Comparison of ENCODE assay signal across 8 cellular contexts in genomic region chr17:7306911-7307685, GRCh38. TPM values are rescaled to one million over a fixed set of nuclear protein-coding genes. Genes with fewer than 3 reads are reported as not detected.
DNase-seq lines count a peak whose midpoint lies in the region; ATAC-seq and TF ChIP-seq lines count a peak whose summit lies in the region.

TSS of gene EIF5A (plus strand) at chr17:7307628. CDS start at chr17:7309636, 2,008 bp downstream.

- peak within 1 kb of the TSS; percentile 98 for H2AFZ ChIP-seq in parathyroid adenoma

- H3K36me3 ChIP-seq in adipocyte (ENCODE audit: control insufficient read depth, insufficient read depth, low read length, severe bottlenecking) (peaks cover 28% of the 10 kb centered on the region), parathyroid adenoma (ENCODE audit: control insufficient read depth, insufficient read depth, low read length) (no peaks in the 10 kb centered on the region), tibial nerve (peaks cover 0 to 26% (median 21%) of the 10 kb centered on the region in 3 donors)

- H3K27ac ChIP-seq in parathyroid adenoma (peak within 1 kb of the TSS; percentile 96), tibial nerve (peak within 1 kb of the TSS; percentile 97 to 99 (median 98))

- H3K4me2 ChIP-seq in parathyroid adenoma (ENCODE audit: low read length): peak within 1 kb of the TSS; percentile 92

- H3K4me1 ChIP-seq in adipocyte (ENCODE audit: control insufficient read depth, insufficient read depth, low read length) (peaks cover 26% of the 10 kb centered on the region), parathyroid adenoma (peaks cover 15% of the 10 kb centered on the region), tibial nerve (peaks cover 0 to 40% (median 18%) of the 10 kb centered on the region in 4 donors)

- H3K4me3 ChIP-seq in GM12865 (ENCODE audit: low read depth, low read length) (peak within 1 kb of the TSS; percentile 80), adipocyte (ENCODE audit: low read length) (peak within 1 kb of the TSS; percentile 94), parathyroid adenoma (ENCODE audit: low read depth, low read length) (peak within 1 kb of the TSS; percentile 97), tibial nerve (peak within 1 kb of the TSS; percentile 87 to 96 (median 92))

- 0% methylated on average over 54 to 60 of the region's 64 CpGs for WGBS in tibial nerve, 2 donors

- peak; percentile 89 to 98 for TF ChIP-seq EP300 in tibial nerve (IDR thresholded peaks at IDR 0.05)

- peak; percentile 78 to 92 for TF ChIP-seq POLR2A in tibial nerve (IDR thresholded peaks at IDR 0.05)

- intact Hi-C loops in Right ventricle myocardium superior (cut with DNase I): no loop called here

- ATAC-seq in HG02763 (IDR thresholded peaks at IDR 0.05; ENCODE audit: unreplicated experiment) (peak; percentile 71), Right ventricle myocardium superior (ENCODE audit: poor library complexity) (peak; percentile 93)

- no peaks in the 10 kb centered on the region for H3K9me3 ChIP-seq in adipocyte (ENCODE audit: control insufficient read depth, low read length)
- H3K9me3 ChIP-seq in parathyroid adenoma (ENCODE audit: control insufficient read depth, low read length): no peaks in the 10 kb centered on the region
- H3K9me3 ChIP-seq in tibial nerve: no peaks in the 10 kb centered on the region

- H3K27me3 ChIP-seq in adipocyte (replicated peaks; ENCODE audit: control insufficient read depth, insufficient read depth, low read length): no peaks in the 10 kb centered on the region
- no peaks in the 10 kb centered on the region for H3K27me3 ChIP-seq in parathyroid adenoma (ENCODE audit: control insufficient read depth, insufficient read depth, low read length)
- no peaks in the 10 kb centered on the region for H3K27me3 ChIP-seq in tibial nerve

- peaks cover 17% of the 10 kb centered on the region for H3K79me2 ChIP-seq in parathyroid adenoma

- H3K9ac ChIP-seq in adipocyte (ENCODE audit: low read length) (peak within 1 kb of the TSS; percentile 96), parathyroid adenoma (peak within 1 kb of the TSS; percentile 97)

- peak; percentile 100 for DNase-seq in GM12865 (ENCODE audit: low read depth)
- DNase-seq in NCI-H1436 (lab: John Stamatoyannopoulos, UW): peak; percentile 99
- peak; percentile 100 for DNase-seq in T follicular helper cell (ENCODE audit: low read depth)
- peak; percentile 100 for DNase-seq in adipocyte (ENCODE audit: low read depth)
- DNase-seq in Right ventricle myocardium superior: peak; percentile 100
- DNase-seq in tibial nerve (ENCODE audit: low spot score in 2 of 2): peak; percentile 98 to 99

- TF ChIP-seq CTCF in GM12865 (IDR thresholded peaks at IDR 0.05; ENCODE audit: insufficient read depth, low read depth, low read length, missing control alignments) (no peak), parathyroid adenoma (IDR thresholded peaks at IDR 0.05) (no peak), tibial nerve (IDR thresholded peaks at IDR 0.05) (no peak)

RNA-seq across cellular contexts. Expression of gene EIF5A, which starts in this region (rescaled TPM):
- total RNA-seq in Right ventricle myocardium superior: 295 TPM
- 100 to 1,000 TPM; 106 to 278 (median 132) TPM for total RNA-seq in tibial nerve

Comparison
In these comparisons a context has a peak if more than half of its experiments do, and no peak if none do; other contexts are left out.
1. Peak in every context shown above with its lines: DNase-seq, ATAC-seq, H3K4me3 ChIP-seq and H3K27ac ChIP-seq.